Comparison of ENCODE assay signal across 1 cellular context in the genomic region with DNA sequence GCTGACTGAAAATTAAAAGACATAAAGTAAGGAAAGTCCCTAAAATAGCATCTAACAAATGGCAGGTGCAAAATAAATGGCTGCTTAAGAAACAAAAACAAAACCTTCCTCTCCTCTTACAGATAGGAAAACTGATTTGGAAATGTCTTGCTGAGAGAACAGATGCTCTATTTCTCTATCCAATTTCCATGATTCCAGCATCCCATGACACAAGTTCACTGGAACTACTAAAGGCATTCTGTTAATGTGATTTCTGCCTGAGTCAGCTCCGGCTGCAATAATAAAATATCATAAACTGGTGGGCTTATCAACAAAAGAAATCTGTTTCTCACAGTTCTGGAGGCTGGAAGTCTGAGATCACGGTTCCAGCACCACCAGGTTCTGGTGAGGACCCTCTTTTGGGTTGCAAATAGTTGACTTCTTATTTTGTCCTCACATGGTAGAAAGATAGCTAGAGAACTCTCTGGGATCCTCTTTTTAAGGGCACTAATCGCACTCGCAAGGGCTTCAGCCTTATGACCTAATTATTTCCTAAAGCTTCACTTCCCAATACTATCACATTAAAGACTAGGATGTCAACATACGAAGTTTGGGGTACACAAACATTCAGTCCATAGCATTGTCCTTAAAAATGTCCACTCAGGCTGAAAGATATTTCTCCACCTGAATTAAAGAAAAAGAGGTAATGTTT.
A peak's percentile ranks its signal among the peaks of the same experiment; 100 is the strongest.
TF ChIP-seq lines count a peak whose summit lies in the region.

No MANE protein-coding gene starts in this region.

TF ChIP-seq in SK-N-SH treated with all-trans-retinoic acid at 6 μM for 48 hours, 23 proteins besides CTCF, POLR2A, EP300 and RAD21:
- TF ChIP-seq, protein P1, sequence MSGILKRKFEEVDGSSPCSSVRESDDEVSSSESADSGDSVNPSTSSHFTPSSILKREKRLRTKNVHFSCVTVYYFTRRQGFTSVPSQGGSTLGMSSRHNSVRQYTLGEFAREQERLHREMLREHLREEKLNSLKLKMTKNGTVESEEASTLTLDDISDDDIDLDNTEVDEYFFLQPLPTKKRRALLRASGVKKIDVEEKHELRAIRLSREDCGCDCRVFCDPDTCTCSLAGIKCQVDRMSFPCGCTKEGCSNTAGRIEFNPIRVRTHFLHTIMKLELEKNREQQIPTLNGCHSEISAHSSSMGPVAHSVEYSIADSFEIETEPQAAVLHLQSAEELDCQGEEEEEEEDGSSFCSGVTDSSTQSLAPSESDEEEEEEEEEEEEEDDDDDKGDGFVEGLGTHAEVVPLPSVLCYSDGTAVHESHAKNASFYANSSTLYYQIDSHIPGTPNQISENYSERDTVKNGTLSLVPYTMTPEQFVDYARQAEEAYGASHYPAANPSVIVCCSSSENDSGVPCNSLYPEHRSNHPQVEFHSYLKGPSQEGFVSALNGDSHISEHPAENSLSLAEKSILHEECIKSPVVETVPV (CRISPR knock-in tag; IDR thresholded peaks at IDR 0.05) = no peak
- TF ChIP-seq GLIS3 (CRISPR knock-in tag; IDR thresholded peaks at IDR 0.05) (0 out of 2 replicates have a peak, but pooled peaks have one; percentile 14), ISL1 (CRISPR knock-in tag; IDR thresholded peaks at IDR 0.05) (peak; percentile 58), SNAI2 (CRISPR knock-in tag; IDR thresholded peaks at IDR 0.05) (no peak)
- TF ChIP-seq, protein P2, sequence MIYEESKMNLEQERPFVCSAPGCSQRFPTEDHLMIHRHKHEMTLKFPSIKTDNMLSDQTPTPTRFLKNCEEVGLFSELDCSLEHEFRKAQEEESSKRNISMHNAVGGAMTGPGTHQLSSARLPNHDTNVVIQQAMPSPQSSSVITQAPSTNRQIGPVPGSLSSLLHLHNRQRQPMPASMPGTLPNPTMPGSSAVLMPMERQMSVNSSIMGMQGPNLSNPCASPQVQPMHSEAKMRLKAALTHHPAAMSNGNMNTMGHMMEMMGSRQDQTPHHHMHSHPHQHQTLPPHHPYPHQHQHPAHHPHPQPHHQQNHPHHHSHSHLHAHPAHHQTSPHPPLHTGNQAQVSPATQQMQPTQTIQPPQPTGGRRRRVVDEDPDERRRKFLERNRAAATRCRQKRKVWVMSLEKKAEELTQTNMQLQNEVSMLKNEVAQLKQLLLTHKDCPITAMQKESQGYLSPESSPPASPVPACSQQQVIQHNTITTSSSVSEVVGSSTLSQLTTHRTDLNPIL (CRISPR knock-in tag; IDR thresholded peaks at IDR 0.05; ENCODE audit: low read depth) = no peak
